ENCODE assay signal across 8 cellular contexts in genomic region chr11:14500181-14500651, GRCh38. TPM values are rescaled to one million over a fixed set of nuclear protein-coding genes. Genes with fewer than 3 reads are reported as not detected.
DNase-seq lines count a peak whose midpoint lies in the region; ATAC-seq and TF ChIP-seq lines count a peak whose summit lies in the region.

No MANE protein-coding gene starts in this region.

- intact Hi-C loops in A673 (cut with micrococcal nuclease; ENCODE audit: unreplicated experiment) = no loop called here

- no peak overlapping the region for H3K23ac ChIP-seq in mesenchymal stem cell (ENCODE audit: low read length in 2 of 2)

- H3K4ac ChIP-seq in mesenchymal stem cell (ENCODE audit: low read depth in 1 of 2, low read length in 2 of 2) = peak overlapping the region in 1 of 2 experiments; percentile 86

- no peak overlapping the region for H2AFZ ChIP-seq in mesenchymal stem cell (ENCODE audit: low read depth, low read length)

- H3K18ac ChIP-seq in mesenchymal stem cell (ENCODE audit: low read depth in 1 of 2, low read length in 2 of 2) = no peak overlapping the region

- H3K36me3 ChIP-seq in A673 (ENCODE audit: insufficient read depth, low read length, poor library complexity, severe bottlenecking) = peaks cover 44% of the 10 kb centered on the region
- H3K36me3 ChIP-seq in effector memory CD4-positive, alpha-beta T cell (ENCODE audit: control insufficient read depth, insufficient read depth, low read length) = peaks cover 19% of the 10 kb centered on the region
- H3K36me3 ChIP-seq in mesenchymal stem cell (ENCODE audit: control insufficient read depth in 1 of 2, insufficient read depth in 2 of 2, low read depth in 1 of 2, low read length in 2 of 2) = peaks cover 0 to 57% of the 10 kb centered on the region in 2 experiments

- POLR2A ChIA-PET in A673 (lab: Charles Lee; ENCODE audit: low non-redundant PET) = interaction anchor here (0.6 kb wide), 1 partner anchor 140 kb away, joined by 11 read pairs; no protein-coding TSS in a partner anchor

- no peak for TF ChIP-seq POLR2A in GM18505 (IDR thresholded peaks at IDR 0.05; ENCODE audit: borderline replicate concordance, extremely low read depth, insufficient read depth, insufficient read length)

- H2BK12ac ChIP-seq in mesenchymal stem cell (ENCODE audit: low read length in 2 of 2) = no peak overlapping the region

- H3K4me2 ChIP-seq in mesenchymal stem cell (ENCODE audit: low read length, poor library complexity, severe bottlenecking) = peak overlapping the region; percentile 70

- H3K4me3 ChIP-seq in A673 (ENCODE audit: low read depth, low read length, poor library complexity, severe bottlenecking) (peak overlapping the region; percentile 81), mesenchymal stem cell (ENCODE audit: insufficient read depth in 1 of 2, low read depth in 1 of 2, low read length in 2 of 2) (peak overlapping the region in 1 of 2 experiments; percentile 91)
- H3K4me3 ChIP-seq in effector memory CD4-positive, alpha-beta T cell (ENCODE audit: insufficient read depth, low read depth, low read length, poor library complexity, severe bottlenecking) = peak overlapping the region; percentile 83

- H2BK5ac ChIP-seq in mesenchymal stem cell (ENCODE audit: low read depth, low read length, poor library complexity, severe bottlenecking) = no peak overlapping the region

- H3K27ac ChIP-seq in A673 (ENCODE audit: low read depth, low read length, poor library complexity, severe bottlenecking) (peak overlapping the region; percentile 78), mesenchymal stem cell (ENCODE audit: low read length, poor library complexity, severe bottlenecking) (peak overlapping the region; percentile 58)
- H3K27ac ChIP-seq in effector memory CD4-positive, alpha-beta T cell (ENCODE audit: insufficient read depth, low read length, poor library complexity, severe bottlenecking) = peak overlapping the region; percentile 82

- CTCF ChIA-PET in A673 (lab: Charles Lee) = no interaction called here

- H4K91ac ChIP-seq in mesenchymal stem cell (ENCODE audit: low read length) = no peak overlapping the region

- TSS peak; percentile 92 for BruUV-seq in A673 (replicated peaks; lab: Mats Ljungman, UMichigan)

- peak; percentile 56 for DNase-seq in A673 (ENCODE audit: low spot score)
- peak; percentile 57 for DNase-seq in NCI-H2029 treated with DMSO at 0.1 percent for 48 hours (lab: John Stamatoyannopoulos, UW)
- DNase-seq in activated CD4-positive, alpha-beta T cell treated with anti-CD3 and anti-CD28 coated beads for 4 hours = peak; percentile 47 to 50
- DNase-seq in effector memory CD4-positive, alpha-beta T cell = peak; percentile 12 to 48 (median 39)
- DNase-seq in mesenchymal stem cell = peak; percentile 73
- peak; percentile 46 for DNase-seq in stimulated activated naive CD4-positive, alpha-beta T cell treated with Interleukin-2 at 50 U/mL for 16 hours (lab: John Stamatoyannopoulos, UW)

- no peak overlapping the region for H3K14ac ChIP-seq in mesenchymal stem cell (ENCODE audit: low read length in 2 of 2)

- TF ChIP-seq CTCF in A673 (conservative IDR thresholded peaks at IDR 0.05; ENCODE audit: low read depth, low read length) = no peak

- H2BK15ac ChIP-seq in mesenchymal stem cell (ENCODE audit: low read depth, poor library complexity, severe bottlenecking) = no peak overlapping the region

- H2BK120ac ChIP-seq in mesenchymal stem cell (ENCODE audit: low read depth, low read length) = no peak overlapping the region

- no peaks in the 10 kb centered on the region for H3K27me3 ChIP-seq in A673 (replicated peaks; ENCODE audit: insufficient read depth, low read depth, low read length, poor library complexity)
- no peaks in the 10 kb centered on the region for H3K27me3 ChIP-seq in effector memory CD4-positive, alpha-beta T cell (replicated peaks; ENCODE audit: control insufficient read depth, insufficient read depth, low read length, poor library complexity, severe bottlenecking)
- H3K27me3 ChIP-seq in mesenchymal stem cell (ENCODE audit: control insufficient read depth in 1 of 2, insufficient read depth in 1 of 2, low read length in 2 of 2) = no peaks in the 10 kb centered on the region

- no peak overlapping the region for H2AK5ac ChIP-seq in mesenchymal stem cell (ENCODE audit: low read length, severe bottlenecking)

- WGBS in mesenchymal stem cell = 4% methylated on average over 5 of the region's 6 CpGs

- H3K9ac ChIP-seq in mesenchymal stem cell (ENCODE audit: low read length) = peak overlapping the region; percentile 96

- ATAC-seq in GM18505 (IDR thresholded peaks at IDR 0.05; ENCODE audit: unreplicated experiment) (peak; percentile 49), HG02885 (IDR thresholded peaks at IDR 0.05; ENCODE audit: poor library complexity, unreplicated experiment) (peak; percentile 56)

- no peak overlapping the region for H4K8ac ChIP-seq in mesenchymal stem cell (ENCODE audit: low read length)

- no peaks in the 10 kb centered on the region for H3K9me3 ChIP-seq in A673 (ENCODE audit: low read depth, low read length, poor library complexity, severe bottlenecking)
- no peaks in the 10 kb centered on the region for H3K9me3 ChIP-seq in effector memory CD4-positive, alpha-beta T cell (ENCODE audit: control insufficient read depth, low read length)
- H3K9me3 ChIP-seq in mesenchymal stem cell (ENCODE audit: control insufficient read depth, low read length) = no peaks in the 10 kb centered on the region

- H3K4me1 ChIP-seq in A673 (ENCODE audit: insufficient read depth, low read length, poor library complexity, severe bottlenecking) = no peaks in the 10 kb centered on the region
- H3K4me1 ChIP-seq in effector memory CD4-positive, alpha-beta T cell (ENCODE audit: control insufficient read depth, insufficient read depth, low read length, poor library complexity, severe bottlenecking) = peaks cover 4% of the 10 kb centered on the region
- peaks cover 1% of the 10 kb centered on the region for H3K4me1 ChIP-seq in mesenchymal stem cell (ENCODE audit: control insufficient read depth, insufficient read depth, low read depth, low read length)

- peaks cover 2% of the 10 kb centered on the region for H3K79me1 ChIP-seq in mesenchymal stem cell (replicated peaks; ENCODE audit: low read length, poor library complexity, severe bottlenecking)

RNA-seq across cellular contexts. Expression of gene COPB1, which starts 0.6 kb away (rescaled TPM):
- 91.9 and 94.6 TPM in 2 replicates for total RNA-seq in A673 (2021)
- 124 TPM for polyA plus RNA-seq in mesenchymal stem cell (2013, experiment 1 of 2)
- 130 TPM for polyA plus RNA-seq in mesenchymal stem cell (2013, experiment 2 of 2)

RNA-seq across cellular contexts. Expression of gene PSMA1, which starts 20.0 kb away (rescaled TPM):
- 238 and 267 TPM in 2 replicates for total RNA-seq in A673 (2021)
- 239 TPM for polyA plus RNA-seq in mesenchymal stem cell (2013, experiment 1 of 2)
- 247 TPM for polyA plus RNA-seq in mesenchymal stem cell (2013, experiment 2 of 2)
